6 cellular contexts compared by ENCODE assay signal in genomic region chr19:872266-872951, GRCh38. TPM values are rescaled to one million over a fixed set of nuclear protein-coding genes. Genes with fewer than 3 reads are reported as not detected.
DNase-seq lines count a peak whose midpoint lies in the region; ATAC-seq and TF ChIP-seq lines count a peak whose summit lies in the region.

No MANE protein-coding gene starts in this region.

- H2AFZ ChIP-seq in fibroblast of lung (ENCODE audit: low read length) = no peak overlapping the region

- no peaks in the 10 kb centered on the region for H3K9me3 ChIP-seq in fibroblast of lung (ENCODE audit: control insufficient read depth, insufficient read depth, low read depth, low read length)

- no peaks in the 10 kb centered on the region for H3K27me3 ChIP-seq in fibroblast of lung (ENCODE audit: control insufficient read depth, insufficient read depth, low read length)

- no peak for ATAC-seq in GM18909 (IDR thresholded peaks at IDR 0.05; ENCODE audit: poor library complexity, unreplicated experiment)
- ATAC-seq in HG03342 (IDR thresholded peaks at IDR 0.05; ENCODE audit: unreplicated experiment) = no peak

- H4K20me1 ChIP-seq in fibroblast of lung (ENCODE audit: control insufficient read depth, extremely low read depth, insufficient read depth, low read length) = no peaks in the 10 kb centered on the region

- peaks cover 11% of the 10 kb centered on the region for H3K4me1 ChIP-seq in fibroblast of lung (ENCODE audit: control insufficient read depth, extremely low read depth, insufficient read depth, low read length)

- H3K79me2 ChIP-seq in fibroblast of lung (ENCODE audit: control insufficient read depth, insufficient read depth, low read length) = no peaks in the 10 kb centered on the region

- no peak overlapping the region for H3K27ac ChIP-seq in fibroblast of lung (ENCODE audit: insufficient read depth, low read length)

- H3K4me2 ChIP-seq in fibroblast of lung (ENCODE audit: extremely low read depth, insufficient read depth, low read length) = no peak overlapping the region

- H3K4me3 ChIP-seq in fibroblast of lung (replicated peaks in 1 of 4; ENCODE audit: control extremely low read depth in 1 of 4, insufficient read depth in 1 of 4, low read depth in 3 of 4, low read length in 4 of 4) = no peak overlapping the region

- DNase-seq in HK-2 (ENCODE audit: unreplicated experiment) (peak; percentile 81), fibroblast of lung (ENCODE audit: low read depth in 2 of 2) (peak; percentile 68 to 75)
- DNase-seq in activated CD4-positive, alpha-beta T cell treated with anti-CD3 and anti-CD28 coated beads for 1 hour = peak; percentile 69
- DNase-seq in stimulated activated CD8-positive, alpha-beta memory T cell treated with anti-CD3 and anti-CD28 coated beads, Interleukin-12 subunit alpha, Interleukin-12 subunit beta, amount 100 ng/mL, for 24 hours (ENCODE audit: extremely low read depth) = peak; percentile 64

- H3K36me3 ChIP-seq in fibroblast of lung (ENCODE audit: control insufficient read depth, insufficient read depth, low read length) = peaks cover 29% of the 10 kb centered on the region

- no peak for TF ChIP-seq CTCF in fibroblast of lung (conservative IDR thresholded peaks at IDR 0.05 in 1 of 2, IDR thresholded peaks at IDR 0.05 in 1 of 2; ENCODE audit: low read depth in 1 of 2, low read length in 2 of 2)

- H3K9ac ChIP-seq in fibroblast of lung (ENCODE audit: insufficient read depth, low read length) = no peak overlapping the region

RNA-seq across cellular contexts. Expression of gene CFD, which starts 12.9 kb away (rescaled TPM):
- total RNA-seq in fibroblast of lung = 18.8 and 206 TPM in 2 replicates
- polyA plus RNA-seq in fibroblast of lung = 1.00 and 3.3 TPM in 2 replicates
- 3.2 and 13.7 TPM in 2 replicates for polyA plus RNA-seq in fibroblast of lung (2012)
- 0.59 and 0.78 TPM in 2 replicates for polyA minus RNA-seq in fibroblast of lung (ENCODE audit: low replicate concordance)

RNA-seq across cellular contexts. Expression of gene ELANE, which starts 20.3 kb away (rescaled TPM):
- total RNA-seq in fibroblast of lung = 0.51 and 0.66 TPM in 2 replicates
- polyA plus RNA-seq in fibroblast of lung = 0.07 and 0.48 TPM in 2 replicates
- 0.25 and 0.78 TPM in 2 replicates for polyA plus RNA-seq in fibroblast of lung (2012)
- polyA minus RNA-seq in fibroblast of lung (ENCODE audit: low replicate concordance) = not detected in 2 replicates

RNA-seq across cellular contexts. Expression of gene MED16, which starts 20.6 kb away (rescaled TPM):
- 24.4 and 35.0 TPM in 2 replicates for total RNA-seq in fibroblast of lung
- polyA plus RNA-seq in fibroblast of lung = 19.3 and 26.2 TPM in 2 replicates
- 45.7 and 61.2 TPM in 2 replicates for polyA plus RNA-seq in fibroblast of lung (2012)
- 39.8 and 51.4 TPM in 2 replicates for polyA minus RNA-seq in fibroblast of lung (ENCODE audit: low replicate concordance)

RNA-seq across cellular contexts. Expression of gene RNU6-9, which starts 20.9 kb away (rescaled TPM):
- total RNA-seq in fibroblast of lung = not detected in 2 replicates
- not detected in 2 replicates for polyA plus RNA-seq in fibroblast of lung
- polyA plus RNA-seq in fibroblast of lung (2012) = not detected in 2 replicates
- not detected in 2 replicates for polyA minus RNA-seq in fibroblast of lung (ENCODE audit: low replicate concordance)

RNA-seq across cellular contexts. Expression of gene PRTN3, which starts 31.6 kb away (rescaled TPM):
- total RNA-seq in fibroblast of lung = not detected in 2 replicates
- polyA plus RNA-seq in fibroblast of lung = not detected in 2 replicates
- not detected in 2 replicates for polyA plus RNA-seq in fibroblast of lung (2012)
- polyA minus RNA-seq in fibroblast of lung (ENCODE audit: low replicate concordance) = not detected in 2 replicates
